In the genomic region with DNA sequence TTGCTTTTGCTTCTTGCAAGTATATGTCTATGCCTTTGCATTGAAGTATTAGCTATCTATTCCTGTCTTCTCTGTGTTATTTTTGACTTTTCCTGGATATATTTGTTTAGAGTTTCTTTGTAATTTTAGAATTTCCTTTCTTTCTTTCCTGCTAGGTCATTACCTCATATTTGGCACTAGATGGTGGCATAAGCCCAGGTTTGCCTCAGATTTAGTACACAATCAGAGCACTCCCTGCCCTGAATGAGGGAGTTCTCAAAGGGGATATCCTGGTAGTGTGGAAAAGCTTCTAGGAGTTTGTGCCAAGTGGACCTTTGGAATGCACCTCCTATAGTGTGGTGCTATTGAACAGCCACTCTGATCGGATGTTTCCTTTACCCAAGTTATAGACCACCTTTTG, we compare ENCODE assay signal across 9 cellular contexts.
DNase-seq lines count a peak whose midpoint lies in the region; ATAC-seq lines count a peak whose summit lies in the region.
"Had no signal": no experiment of that assay in that cellular context is flagged by ENCODE, and none has a peak within 500 bp of the region (broad histone marks: within the 10 kb centered on the region; RNA-seq: fewer than 3 reads in every experiment).

No MANE protein-coding gene starts in this region.

- DNase-seq in ACHN (peak; percentile 24), H4 (ENCODE audit: low spot score) (peak; percentile 61), NOMO-1 treated with DMSO at 0.1 percent for 48 hours (lab: John Stamatoyannopoulos, UW; ENCODE audit: unreplicated experiment) (peak; percentile 37), fibroblast of peridontal ligament (ENCODE audit: extremely low read depth) (peak; percentile 2), KBM-7 (no peak)
- no peak for DNase-seq in stimulated activated CD4-positive, alpha-beta T cell treated with anti-CD3 and anti-CD28 coated beads, Interleukin-4, amount 100 ng/mL, for 4 hours
- DNase-seq: stimulated activated naive B cell treated with anti-CD40 and anti-IgM and Interleukin-4, amounts not matched to agents 10 μg/mL and 1 μg/mL and 100 μg/mL, for 72 hours had no signal

- in situ Hi-C loops in ACHN (cut with HindIII; ENCODE audit: low pct_ligation_motif_present, low pct_unique_long_range_greater_than_20kb, low sequenced_read_pairs) = no loop called here
- in situ Hi-C loops in KBM-7 (cut with MboI; ENCODE audit: low pct_unique_long_range_greater_than_20kb, low sequenced_read_pairs) = no loop called here

- ATAC-seq in HG03521 (IDR thresholded peaks at IDR 0.05; ENCODE audit: unreplicated experiment) (no peak), GM19452 (IDR thresholded peaks at IDR 0.05; ENCODE audit: unreplicated experiment) (no peak)

Comparison
In these comparisons a context has a peak if more than half of its experiments do, and no peak if none do; other contexts are left out.
1. DNase-seq: peak in ACHN (single experiment), H4 (single experiment), NOMO-1 treated with DMSO at 0.1 percent for 48 hours (single experiment) and fibroblast of peridontal ligament (single experiment); none in KBM-7 (single experiment) and stimulated activated CD4-positive, alpha-beta T cell treated with anti-CD3 and anti-CD28 coated beads, Interleukin-4, amount 100 ng/mL, for 4 hours (0 of 2).